In the genomic region with DNA sequence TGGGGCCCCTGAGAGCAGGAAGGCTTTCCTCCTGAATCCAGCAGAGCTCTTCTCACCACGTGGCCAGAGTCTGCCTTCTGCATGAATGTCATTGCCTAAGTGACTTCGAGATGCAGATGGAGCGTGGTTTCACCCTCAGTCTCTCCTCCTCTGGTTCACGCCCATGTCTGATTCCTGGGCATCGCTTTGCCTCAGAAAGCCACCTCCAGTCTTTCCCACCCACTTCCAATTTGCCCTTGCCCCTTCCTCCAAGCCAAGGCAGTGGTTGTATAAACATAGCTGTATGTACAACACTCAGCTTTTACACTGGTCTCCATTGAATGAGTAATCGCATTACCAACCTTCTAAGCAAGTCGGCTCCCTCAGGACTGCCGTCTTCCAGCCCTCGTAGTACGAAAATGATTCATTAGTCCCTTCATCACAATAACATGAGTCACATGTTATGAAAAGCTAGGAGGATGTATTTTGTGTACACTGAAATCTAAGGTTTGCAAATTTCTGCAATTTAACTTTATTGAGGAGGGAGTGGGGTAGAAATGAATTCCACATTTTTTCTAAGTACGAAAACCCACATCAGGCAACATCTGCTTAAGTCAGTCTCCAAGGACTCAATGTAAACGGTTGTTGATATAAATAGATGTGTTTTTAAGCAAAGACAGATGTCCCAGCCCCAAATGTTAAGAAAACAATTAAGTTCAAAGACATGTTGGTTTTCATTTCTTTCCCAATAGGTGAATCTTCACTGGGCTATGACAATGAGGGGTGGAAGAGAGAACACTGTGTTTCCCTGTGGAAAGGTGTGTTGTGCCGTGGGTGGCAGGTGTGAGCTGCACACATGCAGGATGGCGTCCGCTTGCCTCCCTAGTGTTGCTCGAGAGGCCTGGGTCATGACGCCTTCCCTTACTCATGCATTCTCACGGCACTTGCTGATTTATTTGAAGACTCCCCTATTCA, we compare ENCODE assay signal across 10 cellular contexts. TPM values are rescaled to one million over a fixed set of nuclear protein-coding genes. Genes with fewer than 3 reads are reported as not detected.
DNase-seq lines count a peak whose midpoint lies in the region; ATAC-seq and TF ChIP-seq lines count a peak whose summit lies in the region.
"Had no signal": no experiment of that assay in that cellular context is flagged by ENCODE, and none has a peak within 500 bp of the region (broad histone marks: within the 10 kb centered on the region; RNA-seq: fewer than 3 reads in every experiment).

No MANE protein-coding gene starts in this region.

- peaks cover 68% of the 10 kb centered on the region for H3K4me1 Mint-ChIP-seq in activated CD4-positive, alpha-beta T cell treated with anti-CD3 and anti-CD28 coated beads for 36 hours

- H3K4me3 Mint-ChIP-seq in activated CD4-positive, alpha-beta T cell treated with anti-CD3 and anti-CD28 coated beads for 36 hours = peak overlapping the region; percentile 24
- H3K4me3 Mint-ChIP-seq: CD4-positive, CD25-positive, alpha-beta regulatory T cell had no signal

- H3K36me3 Mint-ChIP-seq in activated CD4-positive, alpha-beta T cell treated with anti-CD3 and anti-CD28 coated beads for 36 hours (ENCODE audit: low read depth) = peaks cover 2% of the 10 kb centered on the region
- H3K36me3 Mint-ChIP-seq: CD4-positive, CD25-positive, alpha-beta regulatory T cell had no signal

- H3K9me3 Mint-ChIP-seq in activated CD4-positive, alpha-beta T cell treated with anti-CD3 and anti-CD28 coated beads for 36 hours (ENCODE audit: low read depth) = peaks cover 2% of the 10 kb centered on the region

- peaks cover 9% of the 10 kb centered on the region for H3K27me3 Mint-ChIP-seq in activated CD4-positive, alpha-beta T cell treated with anti-CD3 and anti-CD28 coated beads for 36 hours

- POLR2A ChIA-PET in activated CD4-positive, alpha-beta T cell treated with anti-CD3 and anti-CD28 coated beads for 36 hours (lab: Charles Lee) = interaction anchor here (0.5 to 0.8 kb wide), 4 partner anchors 34 to 639 kb away, joined by 3 to 4 read pairs (median 3); no protein-coding TSS in a partner anchor

- intact Hi-C loops in activated CD4-positive, alpha-beta T cell treated with anti-CD3 and anti-CD28 coated beads for 36 hours (cut with DNase I, micrococcal nuclease) = no loop called here

- peak overlapping the region; percentile 75 for H3K27ac Mint-ChIP-seq in activated CD4-positive, alpha-beta T cell treated with anti-CD3 and anti-CD28 coated beads for 36 hours

- TF ChIP-seq CTCF in fibroblast of pulmonary artery (IDR thresholded peaks at IDR 0.05; ENCODE audit: low read length, missing control alignments) = no peak

- peak; percentile 58 for ATAC-seq in activated CD4-positive, alpha-beta T cell treated with anti-CD3 and anti-CD28 coated beads for 36 hours

- peak; percentile 62 for DNase-seq in activated CD4-positive, alpha-beta T cell treated with anti-CD3 and anti-CD28 coated beads for 36 hours
- DNase-seq in activated CD4-positive, alpha-beta T cell treated with anti-CD3 and anti-CD28 coated beads, Interleukin-2, amount 50 U/mL, for 1 hour = no peak
- DNase-seq in RKO (ENCODE audit: low spot score) = peak; percentile 80
- peak; percentile 95 for DNase-seq in fibroblast of pulmonary artery (ENCODE audit: low read depth)
- DNase-seq in stimulated activated CD4-positive, alpha-beta T cell treated with anti-CD3 and anti-CD28 coated beads, Interleukin-4, amount 100 ng/mL, for 24 hours = peak; percentile 44
- DNase-seq in effector CD4-positive, alpha-beta T cell = no peak
- DNase-seq in NOMO-1 treated with DMSO at 0.1 percent for 48 hours (lab: John Stamatoyannopoulos, UW; ENCODE audit: unreplicated experiment) = no peak
- no peak for DNase-seq in C1 segment of cervical spinal cord (lab: John Stamatoyannopoulos, UW)
- DNase-seq: CD4-positive, CD25-positive, alpha-beta regulatory T cell had no signal

- CTCF ChIA-PET in activated CD4-positive, alpha-beta T cell treated with anti-CD3 and anti-CD28 coated beads for 36 hours (lab: Charles Lee) = interaction anchor here (1.0 to 1.1 kb wide), 2 partner anchors 26 to 42 kb away, joined by 3 read pairs; no protein-coding TSS in a partner anchor

- no peak overlapping the region for H3K4me3 ChIP-seq in fibroblast of pulmonary artery (replicated peaks; ENCODE audit: low read depth, low read length)
- H3K4me3 ChIP-seq: cardiac muscle cell had no signal

RNA-seq across cellular contexts. Expression of a gene that starts 32.3 kb away (rescaled TPM):
- 10 to 100 TPM; 44.7 to 61.9 TPM for total RNA-seq in activated CD4-positive, alpha-beta T cell treated with anti-CD3 and anti-CD28 coated beads for 36 hours

Comparison
In these comparisons a context has a peak if more than half of its experiments do, and no peak if none do; other contexts are left out.
1. DNase-seq: peak in activated CD4-positive, alpha-beta T cell treated with anti-CD3 and anti-CD28 coated beads for 36 hours (single experiment), RKO (single experiment), fibroblast of pulmonary artery (single experiment) and stimulated activated CD4-positive, alpha-beta T cell treated with anti-CD3 and anti-CD28 coated beads, Interleukin-4, amount 100 ng/mL, for 24 hours (single experiment); none in activated CD4-positive, alpha-beta T cell treated with anti-CD3 and anti-CD28 coated beads, Interleukin-2, amount 50 U/mL, for 1 hour (single experiment), effector CD4-positive, alpha-beta T cell (single experiment), NOMO-1 treated with DMSO at 0.1 percent for 48 hours (single experiment) and C1 segment of cervical spinal cord (0 of 14).